In genomic region chr19:45885556-45886426, GRCh38 we compare ENCODE assay signal across 8 cellular contexts.
DNase-seq lines count a peak whose midpoint lies in the region; ATAC-seq and TF ChIP-seq lines count a peak whose summit lies in the region.

TSS of gene IRF2BP1 (minus strand) at chr19:45886141. CDS start at chr19:45885774, 367 bp downstream.

- TF ChIP-seq CTCF in AG09309 (IDR thresholded peaks at IDR 0.05; ENCODE audit: control insufficient read depth, insufficient read depth, low read depth, low read length, missing control alignments) (no peak), choroid plexus epithelial cell (conservative IDR thresholded peaks at IDR 0.05; ENCODE audit: low read depth, low read length) (no peak)

- peak within 1 kb of the TSS; percentile 89 for H3K27ac ChIP-seq in layer of hippocampus (ENCODE audit: low read depth, low read length)

- H3K4me3 ChIP-seq in AG09309 (ENCODE audit: control insufficient read depth, low read depth, low read length) (peak within 1 kb of the TSS; percentile 62), choroid plexus epithelial cell (ENCODE audit: low read depth, low read length) (peak within 1 kb of the TSS; percentile 63)

- DNase-seq in AG09309 (ENCODE audit: low read depth) (peak; percentile 70), NCI-H526 (lab: John Stamatoyannopoulos, UW) (peak; percentile 82 to 95), choroid plexus epithelial cell (ENCODE audit: low read depth) (peak; percentile 95)
- peak; percentile 87 for DNase-seq in activated CD4-positive, alpha-beta T cell treated with anti-CD3 and anti-CD28 coated beads for 4 hours
- DNase-seq in stimulated activated CD4-positive, alpha-beta T cell treated with anti-CD3 and anti-CD28 coated beads, Interleukin-1b, Interleukin-23, amount 100 ng/mL, for 1 hour (ENCODE audit: low read depth in 2 of 2) = peak; percentile 62 to 73

- no peaks in the 10 kb centered on the region for H3K27me3 ChIP-seq in layer of hippocampus (ENCODE audit: control insufficient read depth, insufficient read depth, low read length)

- ATAC-seq in GM19043 (IDR thresholded peaks at IDR 0.05; ENCODE audit: low read depth, unreplicated experiment) (peak; percentile 42), HG03432 (IDR thresholded peaks at IDR 0.05; ENCODE audit: unreplicated experiment) (peak; percentile 42)

Comparison
In these comparisons a context has a peak if more than half of its experiments do, and no peak if none do; other contexts are left out.
1. Peak in every context shown above with its lines: DNase-seq, ATAC-seq, H3K4me3 ChIP-seq and H3K27ac ChIP-seq.